ENCODE assay signal across 1 cellular context in the genomic region with DNA sequence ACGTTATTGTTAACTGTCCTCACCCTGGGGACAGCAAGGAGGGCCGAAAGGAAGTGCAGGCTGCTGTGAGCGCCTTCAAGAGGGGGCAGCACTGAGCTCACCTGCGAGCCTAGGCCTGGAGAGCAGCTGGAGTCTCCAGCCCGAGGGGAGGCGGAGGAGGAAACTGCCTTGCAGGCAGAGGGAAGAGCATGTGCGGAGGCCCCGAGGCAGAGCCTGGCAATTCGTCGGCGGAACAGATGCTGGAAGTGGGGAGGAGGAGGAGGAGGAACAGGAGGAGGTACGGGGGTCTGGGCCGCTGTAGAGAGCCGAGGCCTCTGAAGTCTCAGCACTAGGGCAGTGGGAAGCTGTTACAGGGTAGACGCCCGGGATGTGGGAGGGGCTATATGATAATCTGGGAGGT.
TF ChIP-seq lines count a peak whose summit lies in the region.

No MANE protein-coding gene starts in this region.

TF ChIP-seq in GM12878, 131 proteins besides CTCF, POLR2A, EP300 and RAD21:
- TF ChIP-seq KAT2A (conservative IDR thresholded peaks at IDR 0.05; ENCODE audit: control insufficient read depth, low read depth, low read length), result no peak
- TF ChIP-seq HDAC6 (IDR thresholded peaks at IDR 0.05; ENCODE audit: unreplicated experiment), result no peak
- no peak for TF ChIP-seq ZNF24 (IDR thresholded peaks at IDR 0.05)
- TF ChIP-seq SREBF1 (IDR thresholded peaks at IDR 0.05; ENCODE audit: low read length), result no peak
- TF ChIP-seq ZBTB33 (IDR thresholded peaks at IDR 0.05), result 0 out of 2 replicates have a peak, but pooled peaks have one; percentile 24
- TF ChIP-seq JUNB (IDR thresholded peaks at IDR 0.05), result no peak
- TF ChIP-seq LARP7 (IDR thresholded peaks at IDR 0.05), result no peak
- TF ChIP-seq RELA (IDR thresholded peaks at IDR 0.05; ENCODE audit: borderline replicate concordance, partially characterized antibody), result no peak
TF ChIP-seq in GM12878: peak in this region for 1.
